37 cellular contexts compared by ENCODE assay signal in the genomic region with DNA sequence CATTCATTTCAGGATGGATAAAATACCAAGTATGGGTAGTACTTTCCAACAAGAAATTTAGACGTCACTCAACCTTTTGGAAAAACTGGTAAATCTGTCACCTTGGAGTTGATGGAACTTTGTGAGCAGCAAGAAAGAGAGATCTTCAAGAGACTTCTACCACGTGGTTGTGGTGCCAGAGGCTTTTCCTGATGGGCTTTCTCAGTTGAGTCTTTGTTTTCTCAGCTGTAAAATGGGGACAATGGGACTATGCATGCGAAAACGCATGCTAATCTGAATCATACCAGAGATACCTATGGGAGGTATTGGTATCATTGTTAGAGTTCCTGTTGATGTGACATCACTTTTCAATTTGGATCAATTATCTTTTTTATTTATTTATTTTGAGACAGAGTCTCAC. TPM values are rescaled to one million over a fixed set of nuclear protein-coding genes. Genes with fewer than 3 reads are reported as not detected.
"Had no signal": no experiment of that assay in that cellular context is flagged by ENCODE, and none has a peak within 500 bp of the region (broad histone marks: within the 10 kb centered on the region; RNA-seq: fewer than 3 reads in every experiment).

No MANE protein-coding gene starts in this region.

- H3K4me3 ChIP-seq: MG63 had no signal

- H3K27me3 ChIP-seq: MG63 had no signal

- H3K36me3 ChIP-seq: MG63 had no signal

- DNase-seq: Karpas-422, Kasumi-1, MG63, MM.1S, MV-4-11, NCI-H1048, NCI-H1092, NCI-H1092 treated with DMSO at 0.1 percent for 48 hours, NCI-H1105, NCI-H1105 treated with DMSO at 0.1 percent for 48 hours, NCI-H1417, NCI-H1417 treated with DMSO at 0.1 percent for 48 hours, NCI-H1436, NCI-H1436 treated with DMSO at 0.1 percent for 48 hours, NCI-H146, NCI-H1694, NCI-H1694 treated with DMSO at 0.1 percent for 48 hours, NCI-H187, NCI-H187 treated with DMSO at 0.1 percent for 48 hours, NCI-H1930, NCI-H2029, NCI-H2029 treated with DMSO at 0.1 percent for 48 hours, NCI-H2081, NCI-H2081 treated with DMSO at 0.1 percent for 48 hours, NCI-H2107, NCI-H2171, NCI-H2171 treated with DMSO at 0.1 percent for 48 hours, NCI-H226, NCI-H345, NCI-H446, NCI-H446 treated with DMSO at 0.1 percent for 48 hours, NCI-H510A, NCI-H510A treated with DMSO at 0.1 percent for 48 hours, NCI-H524 had no signal

- H3K9me3 ChIP-seq: MG63 had no signal

RNA-seq across cellular contexts. Expression of a gene that starts 59.9 kb away (rescaled TPM):
- total RNA-seq: LHCN-M2, M059J, NCI-H460 had no signal
